ENCODE assay signal across 8 cellular contexts in the genomic region with DNA sequence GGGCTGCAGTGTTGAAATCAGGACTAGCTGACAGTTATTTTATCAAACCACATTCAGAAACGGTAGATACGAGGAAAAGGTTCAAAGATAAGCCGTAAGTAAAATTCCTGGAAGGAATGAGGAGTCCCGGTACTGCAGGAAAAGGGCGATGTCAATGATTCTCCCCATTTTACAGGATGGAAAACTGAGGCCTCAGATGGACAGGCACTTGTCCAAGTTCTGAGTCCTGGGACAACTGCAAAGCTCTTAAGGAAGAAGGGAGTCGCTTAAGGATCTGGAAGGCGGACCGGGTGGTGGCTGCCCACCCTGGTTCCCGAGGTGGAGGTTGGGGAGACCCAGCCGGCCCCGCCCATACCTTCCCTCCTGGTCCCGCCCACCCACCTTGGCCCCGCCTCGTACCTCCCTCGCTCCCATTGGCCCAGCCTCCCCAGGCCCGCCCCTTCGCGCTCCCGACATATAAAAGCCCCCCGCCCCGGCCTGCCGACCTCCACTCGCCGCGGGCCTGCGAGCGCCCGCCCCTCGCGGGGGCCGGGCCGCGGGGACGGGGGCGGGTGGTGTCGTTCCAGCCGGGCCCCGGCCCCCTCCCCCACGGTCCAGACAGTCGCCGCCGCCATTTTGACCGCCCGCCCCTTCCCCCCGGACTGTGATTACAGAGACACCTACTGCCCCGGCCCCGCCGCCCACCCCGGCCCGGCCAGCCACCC. TPM values are rescaled to one million over a fixed set of nuclear protein-coding genes. Genes with fewer than 3 reads are reported as not detected.
DNase-seq lines count a peak whose midpoint lies in the region; FAIRE-seq and TF ChIP-seq lines count a peak whose summit lies in the region.

No MANE protein-coding gene starts in this region.

- no peaks in the 10 kb centered on the region for H3K27me3 ChIP-seq in esophagus (ENCODE audit: control insufficient read depth in 1 of 2, insufficient read depth in 2 of 2, low read length in 2 of 2)
- no peaks in the 10 kb centered on the region for H3K27me3 ChIP-seq in muscle layer of colon (ENCODE audit: control insufficient read depth in 1 of 2, insufficient read depth in 2 of 2, low read length in 2 of 2)

- peak; percentile 67 for FAIRE-seq in GM19239 (lab: Jason Lieb, UNC)

- H3K36me3 ChIP-seq in OCI-LY7 (ENCODE audit: insufficient read depth, low read length) (0 out of 2 replicates have a peak, but pooled peaks cover 2% of the 10 kb centered on the region), esophagus (ENCODE audit: control insufficient read depth in 2 of 2, insufficient read depth in 2 of 2, low read length in 1 of 2) (no peaks in the 10 kb centered on the region), muscle layer of colon (ENCODE audit: insufficient read depth, low read length) (no peaks in the 10 kb centered on the region)

- no peaks in the 10 kb centered on the region for H3K9me3 ChIP-seq in OCI-LY7 (ENCODE audit: low read length)
- no peaks in the 10 kb centered on the region for H3K9me3 ChIP-seq in esophagus (ENCODE audit: control insufficient read depth in 2 of 2, insufficient read depth in 1 of 2, low read depth in 1 of 2, low read length in 1 of 2)
- H3K9me3 ChIP-seq in muscle layer of colon (ENCODE audit: low read length): no peaks in the 10 kb centered on the region

- no peaks in the 10 kb centered on the region for H4K20me1 ChIP-seq in OCI-LY7 (ENCODE audit: insufficient read depth, low read length)

- 5 to 8% methylated on average over 21 to 50 of the region's 50 CpGs for WGBS in esophagus, 2 donors

- no TSS peak for BruUV-seq in OCI-LY7 (replicated peaks; lab: Mats Ljungman, UMichigan)

- CTCF ChIA-PET in OCI-LY7 (lab: Charles Lee; ENCODE audit: unreplicated experiment): interaction anchor here (0.6 to 1.1 kb wide), 2 partner anchors 26 to 67 kb away, joined by 4 read pairs; a partner anchor contains a TSS

- TF ChIP-seq CTCF in AG10803 (conservative IDR thresholded peaks at IDR 0.05; ENCODE audit: low read length) (no peak), OCI-LY7 (conservative IDR thresholded peaks at IDR 0.05; ENCODE audit: low read length) (no peak)

- intact Hi-C loops in OCI-LY7 (cut with micrococcal nuclease; ENCODE audit: unreplicated experiment): loop anchor here (1.0 kb wide), 3 partner anchors 19 to 76 kb away; a partner anchor contains a TSS

- no peak overlapping the region; the same call in 1 of the 2 replicates for H2AFZ ChIP-seq in OCI-LY7 (ENCODE audit: low read length)

- H3K79me2 ChIP-seq in OCI-LY7 (ENCODE audit: insufficient read depth, low read depth, low read length): peaks cover 46% of the 10 kb centered on the region

- H3K4me3 ChIP-seq in AG10803 (ENCODE audit: low read length): peak overlapping the region; percentile 66
- peak overlapping the region; percentile 78 for H3K4me3 ChIP-seq in OCI-LY7 (ENCODE audit: low read depth, low read length, poor library complexity, severe bottlenecking)
- H3K4me3 ChIP-seq in esophagus (ENCODE audit: low read depth in 1 of 2, low read length in 2 of 2): peak overlapping the region; percentile 57 to 72
- H3K4me3 ChIP-seq in muscle layer of colon (ENCODE audit: low read depth in 1 of 2, low read length in 2 of 2): peak overlapping the region in 1 of 2 donors; percentile 94

- H3K9me2 ChIP-seq in OCI-LY7 (ENCODE audit: insufficient read depth, low read length): no peaks in the 10 kb centered on the region

- peaks cover 50% of the 10 kb centered on the region for H3K4me1 ChIP-seq in OCI-LY7 (ENCODE audit: insufficient read depth, low read length, poor library complexity, severe bottlenecking)
- peaks cover 0 to 5% of the 10 kb centered on the region in 2 donors for H3K4me1 ChIP-seq in esophagus (ENCODE audit: control insufficient read depth in 2 of 2, insufficient read depth in 2 of 2, low read length in 1 of 2)
- H3K4me1 ChIP-seq in muscle layer of colon (ENCODE audit: insufficient read depth, low read length): peaks cover 26% of the 10 kb centered on the region

- peak overlapping the region; percentile 2 for H3K9ac ChIP-seq in muscle layer of colon (ENCODE audit: low read length)

- POLR2A ChIA-PET in OCI-LY7 (lab: Charles Lee): interaction anchor here (0.6 to 5.6 kb wide), 4 partner anchors 9 to 21 kb away, joined by 3 to 39 read pairs (median 6); no protein-coding TSS in a partner anchor

- H3K27ac ChIP-seq in OCI-LY7 (ENCODE audit: low read depth, low read length, poor library complexity, severe bottlenecking) (peak overlapping the region; percentile 87), esophagus (ENCODE audit: low read depth in 2 of 2, low read length in 1 of 2) (peak overlapping the region; percentile 96 to 100), muscle layer of colon (ENCODE audit: low read depth, low read length) (peak overlapping the region; percentile 95)

- H3K4me2 ChIP-seq in OCI-LY7 (ENCODE audit: low read length): peak overlapping the region; percentile 93

- peak; percentile 83 for DNase-seq in AG10803 (ENCODE audit: low read depth)
- DNase-seq in GM19239 (ENCODE audit: insufficient read length, low spot score): no peak
- DNase-seq in HT1080 (ENCODE audit: low read depth): peak; percentile 56
- peak; percentile 91 for DNase-seq in OCI-LY7 (ENCODE audit: low spot score)
- peak; percentile 88 for DNase-seq in activated T-cell treated with anti-CD3 and anti-CD28 coated beads for 48 hours (ENCODE audit: low read depth)
- DNase-seq in stimulated activated CD8-positive, alpha-beta memory T cell treated with anti-CD3 and anti-CD28 coated beads, Interleukin-4, amount 100 ng/mL, for 24 hours (ENCODE audit: low read depth): peak; percentile 82

RNA-seq across cellular contexts. Expression of a gene that starts 0.6 kb away (rescaled TPM):
- 3.1 and 3.8 TPM in 2 replicates for total RNA-seq in HT1080 (2014; rRNA removed; shearing (Covaris generic))
- 5.4 and 6.8 TPM in 2 replicates for polyA plus RNA-seq in HT1080 (2015; cell fraction: cytosol; rRNA removed)
- 14.3 and 15.7 TPM in 2 replicates for polyA plus RNA-seq in HT1080 (2015; cell fraction: nucleus; rRNA removed)
- total RNA-seq in OCI-LY7 (2014; rRNA removed; shearing (Covaris generic)): 3.5 and 4.4 TPM in 2 replicates
- total RNA-seq in OCI-LY7 (2022): 13.8 and 17.4 TPM in 2 replicates
- 1 to 10 TPM; 3.8 to 6.6 TPM for polyA plus RNA-seq in esophagus

RNA-seq across cellular contexts. Expression of a gene that starts 22.4 kb away (rescaled TPM):
- not detected in 2 replicates for total RNA-seq in HT1080 (2014; rRNA removed; shearing (Covaris generic))
- polyA plus RNA-seq in HT1080 (2015; cell fraction: cytosol; rRNA removed): not detected in 2 replicates
- polyA plus RNA-seq in HT1080 (2015; cell fraction: nucleus; rRNA removed): not detected in 2 replicates
- total RNA-seq in OCI-LY7 (2014; rRNA removed; shearing (Covaris generic)): not detected in 2 replicates
- not detected in 2 replicates for total RNA-seq in OCI-LY7 (2022)
- polyA plus RNA-seq in esophagus: not detected

RNA-seq across cellular contexts. Expression of a gene that starts 26.0 kb away (rescaled TPM):
- 20.7 and 22.6 TPM in 2 replicates for total RNA-seq in HT1080 (2014; rRNA removed; shearing (Covaris generic))
- 7.1 and 7.9 TPM in 2 replicates for polyA plus RNA-seq in HT1080 (2015; cell fraction: cytosol; rRNA removed)
- polyA plus RNA-seq in HT1080 (2015; cell fraction: nucleus; rRNA removed): 8.6 and 11.1 TPM in 2 replicates
- 5.2 and 6.7 TPM in 2 replicates for total RNA-seq in OCI-LY7 (2014; rRNA removed; shearing (Covaris generic))
- 6.0 and 9.0 TPM in 2 replicates for total RNA-seq in OCI-LY7 (2022)
- polyA plus RNA-seq in esophagus: 1 to 10 TPM; 1.3 to 2.3 TPM

RNA-seq across cellular contexts. Expression of a gene that starts 53.2 kb away (rescaled TPM):
- 35.0 and 44.0 TPM in 2 replicates for total RNA-seq in HT1080 (2014; rRNA removed; shearing (Covaris generic))
- 20.5 and 22.4 TPM in 2 replicates for polyA plus RNA-seq in HT1080 (2015; cell fraction: cytosol; rRNA removed)
- polyA plus RNA-seq in HT1080 (2015; cell fraction: nucleus; rRNA removed): 84.8 and 95.0 TPM in 2 replicates
- 61.0 and 71.3 TPM in 2 replicates for total RNA-seq in OCI-LY7 (2014; rRNA removed; shearing (Covaris generic))
- 86.2 and 97.3 TPM in 2 replicates for total RNA-seq in OCI-LY7 (2022)
- polyA plus RNA-seq in esophagus: 10 to 100 TPM; 31.6 to 50.5 TPM

RNA-seq across cellular contexts. Expression of a gene that starts 56.3 kb away (rescaled TPM):
- total RNA-seq in HT1080 (2014; rRNA removed; shearing (Covaris generic)): 1.5 and 3.9 TPM in 2 replicates
- polyA plus RNA-seq in HT1080 (2015; cell fraction: cytosol; rRNA removed): 0.05 and 0.33 TPM in 2 replicates
- polyA plus RNA-seq in HT1080 (2015; cell fraction: nucleus; rRNA removed): 0.08 TPM in 1 of 2 replicates, not detected in the other
- 0.09 TPM in 1 of 2 replicates, not detected in the other for total RNA-seq in OCI-LY7 (2014; rRNA removed; shearing (Covaris generic))
- total RNA-seq in OCI-LY7 (2022): not detected in 2 replicates
- polyA plus RNA-seq in esophagus: under 1 TPM; 0.08 to 0.45 TPM
